In genomic region chr17:77510133-77510796, GRCh38 we compare ENCODE assay signal across 26 cellular contexts.
DNase-seq lines count a peak whose midpoint lies in the region; ATAC-seq, FAIRE-seq and TF ChIP-seq lines count a peak whose summit lies in the region.
"Had no signal": no experiment of that assay in that cellular context is flagged by ENCODE, and none has a peak within 500 bp of the region (broad histone marks: within the 10 kb centered on the region; RNA-seq: fewer than 3 reads in every experiment).

No MANE protein-coding gene starts in this region.

- TF ChIP-seq CTCF in WERI-Rb-1 (IDR thresholded peaks at IDR 0.05; ENCODE audit: low read depth, low read length): no peak
- TF ChIP-seq CTCF in HepG2 (CRISPR knock-in tag; IDR thresholded peaks at IDR 0.05): no peak
- no peak for TF ChIP-seq CTCF in sigmoid colon (IDR thresholded peaks at IDR 0.05)
- no peak for TF ChIP-seq CTCF in brain microvascular endothelial cell (IDR thresholded peaks at IDR 0.05; ENCODE audit: low read depth, low read length, missing control alignments)

- H3K27me3 ChIP-seq in WERI-Rb-1 (ENCODE audit: insufficient read depth, low read depth, severe bottlenecking): no peaks in the 10 kb centered on the region
- no peaks in the 10 kb centered on the region for H3K27me3 ChIP-seq in HepG2 (ENCODE audit: control insufficient read depth in 1 of 2, insufficient read depth in 2 of 2, low read length in 2 of 2)
- no peaks in the 10 kb centered on the region for H3K27me3 ChIP-seq in sigmoid colon
- no peaks in the 10 kb centered on the region for H3K27me3 ChIP-seq in brain microvascular endothelial cell (replicated peaks)

- BruUV-seq in HepG2 (replicated peaks; lab: Mats Ljungman, UMichigan): no TSS peak

- in situ Hi-C loops in HepG2 (cut with HindIII; ENCODE audit: extremely low pct_ligation_motif_present, low pct_unique_long_range_greater_than_20kb) (no loop called here), brain microvascular endothelial cell (cut with HindIII; ENCODE audit: low pct_ligation_motif_present, low sequenced_read_pairs) (no loop called here)

- no peak for TF ChIP-seq RAD21 in HepG2 (CRISPR knock-in tag; IDR thresholded peaks at IDR 0.05)

- H3K4me3 ChIP-seq in WERI-Rb-1 (ENCODE audit: low read depth, low read length): no peak overlapping the region
- no peak overlapping the region; a peak in 1 of 6 replicates for H3K4me3 ChIP-seq in HepG2 (replicated peaks in 1 of 3; ENCODE audit: insufficient read depth in 1 of 3, low read depth in 2 of 3, low read length in 3 of 3)
- no peak overlapping the region for H3K4me3 ChIP-seq in sigmoid colon
- no peak overlapping the region for H3K4me3 ChIP-seq in brain microvascular endothelial cell (ENCODE audit: low read depth, low read length)
- H3K4me3 ChIP-seq: GM23338 had no signal

- intact Hi-C loops in HepG2 (cut with micrococcal nuclease; ENCODE audit: unreplicated experiment): no loop called here
- intact Hi-C loops in sigmoid colon (cut with DNase I): no loop called here
- intact Hi-C loops in activated T-helper 1 cell treated with anti-CD3 and anti-CD28 coated beads, Interleukin-12 subunit alpha, Interleukin-12 subunit beta, Interleukin-2, Interleukin-4 antibody, amounts not matched to agents 30 ng/mL and 10 ng/mL and 1 ng/mL, durations not matched to agents 14 hours and 24 hours and 36 hours (cut with micrococcal nuclease): no loop called here

- no peak overlapping the region for H2AFZ ChIP-seq in HepG2 (ENCODE audit: low read length)
- H2AFZ ChIP-seq: GM23338 had no signal

- 43% methylated on average over 8 of the region's 8 CpGs for WGBS in HepG2 (ENCODE audit: low lambda C conversion rate)
- WGBS in sigmoid colon, 2 donors: 75 to 86% methylated on average over 8 of the region's 8 CpGs

- no peaks in the 10 kb centered on the region for H3K4me1 Mint-ChIP-seq in activated T-cell treated with anti-CD3 and anti-CD28 coated beads, Interleukin-2, amount 50 U/mL, for 24 hours (ENCODE audit: low read depth)
- H3K4me1 Mint-ChIP-seq in activated T-cell treated with anti-CD3 and anti-CD28 coated beads, Interleukin-2, amount 50 U/mL, for 72 hours (ENCODE audit: low read depth): no peaks in the 10 kb centered on the region
- peaks cover 5% of the 10 kb centered on the region for H3K4me1 Mint-ChIP-seq in activated T-helper 1 cell treated with anti-CD3 and anti-CD28 coated beads, Interleukin-12 subunit alpha, Interleukin-12 subunit beta, Interleukin-2, Interleukin-4 antibody, amounts not matched to agents 30 ng/mL and 10 ng/mL and 1 ng/mL, durations not matched to agents 14 hours and 24 hours and 36 hours (ENCODE audit: low read depth)

- no peak for TF ChIP-seq POLR2A in HepG2 (IDR thresholded peaks at IDR 0.05; ENCODE audit: insufficient read depth in 1 of 2, low read depth in 2 of 2, low read length in 2 of 2)
- TF ChIP-seq POLR2A in sigmoid colon (IDR thresholded peaks at IDR 0.05): no peak

- no peaks in the 10 kb centered on the region for H3K79me2 ChIP-seq in HepG2 (ENCODE audit: insufficient read depth, low read length)

- H4K20me1 ChIP-seq in HepG2 (ENCODE audit: insufficient read depth, low read length): no peaks in the 10 kb centered on the region

- CTCF ChIA-PET in HepG2 (lab: Yijun Ruan, JAX; ENCODE audit: low intra/inter-chr PET ratio, low total read pairs): no interaction called here

- POLR2A ChIA-PET in HepG2 (lab: Yijun Ruan, JAX): no interaction called here

- H3K9ac ChIP-seq in HepG2 (ENCODE audit: insufficient read depth, low read depth, low read length): no peak overlapping the region; the same call in 1 of the 2 replicates
- H3K9ac ChIP-seq: KMS-11 had no signal

- H3K27me3 Mint-ChIP-seq in activated T-cell treated with anti-CD3 and anti-CD28 coated beads, Interleukin-2, amount 50 U/mL, for 24 hours: no peaks in the 10 kb centered on the region
- no peaks in the 10 kb centered on the region for H3K27me3 Mint-ChIP-seq in activated T-cell treated with anti-CD3 and anti-CD28 coated beads, Interleukin-2, amount 50 U/mL, for 72 hours (ENCODE audit: low read depth)
- peaks cover 3% of the 10 kb centered on the region for H3K27me3 Mint-ChIP-seq in activated T-helper 1 cell treated with anti-CD3 and anti-CD28 coated beads, Interleukin-12 subunit alpha, Interleukin-12 subunit beta, Interleukin-2, Interleukin-4 antibody, amounts not matched to agents 30 ng/mL and 10 ng/mL and 1 ng/mL, durations not matched to agents 14 hours and 24 hours and 36 hours (ENCODE audit: insufficient read depth)

- H3K27ac Mint-ChIP-seq in activated T-cell treated with anti-CD3 and anti-CD28 coated beads, Interleukin-2, amount 50 U/mL, for 24 hours: no peak overlapping the region
- no peak overlapping the region for H3K27ac Mint-ChIP-seq in activated T-cell treated with anti-CD3 and anti-CD28 coated beads, Interleukin-2, amount 50 U/mL, for 72 hours
- H3K27ac Mint-ChIP-seq in activated T-helper 1 cell treated with anti-CD3 and anti-CD28 coated beads, Interleukin-12 subunit alpha, Interleukin-12 subunit beta, Interleukin-2, Interleukin-4 antibody, amounts not matched to agents 30 ng/mL and 10 ng/mL and 1 ng/mL, durations not matched to agents 14 hours and 24 hours and 36 hours: no peak overlapping the region
- H3K27ac Mint-ChIP-seq: GM23338 had no signal

- no peaks in the 10 kb centered on the region for H3K36me3 ChIP-seq in WERI-Rb-1
- H3K36me3 ChIP-seq in HepG2 (replicated peaks in 1 of 2; ENCODE audit: control insufficient read depth in 1 of 2, insufficient read depth in 2 of 2, low read length in 2 of 2): no peaks in the 10 kb centered on the region
- no peaks in the 10 kb centered on the region for H3K36me3 ChIP-seq in sigmoid colon
- peaks cover 4% of the 10 kb centered on the region for H3K36me3 ChIP-seq in brain microvascular endothelial cell (replicated peaks)

- peaks cover 14% of the 10 kb centered on the region for H3K9me3 ChIP-seq in WERI-Rb-1 (ENCODE audit: severe bottlenecking)
- H3K9me3 ChIP-seq in HepG2 (ENCODE audit: low read length): no peaks in the 10 kb centered on the region
- peaks cover 0 to 4% (median 0%) of the 10 kb centered on the region in 4 donors for H3K9me3 ChIP-seq in sigmoid colon

- TF ChIP-seq EP300 in HepG2 (IDR thresholded peaks at IDR 0.05; ENCODE audit: low read depth in 2 of 2, low read length in 2 of 2): no peak
- TF ChIP-seq EP300 in HepG2 (CRISPR knock-in tag; IDR thresholded peaks at IDR 0.05; ENCODE audit: borderline replicate concordance): no peak
- TF ChIP-seq EP300 in sigmoid colon (IDR thresholded peaks at IDR 0.05): no peak

- peaks cover 10% of the 10 kb centered on the region for H3K9me3 Mint-ChIP-seq in activated T-cell treated with anti-CD3 and anti-CD28 coated beads, Interleukin-2, amount 50 U/mL, for 24 hours
- H3K9me3 Mint-ChIP-seq in activated T-cell treated with anti-CD3 and anti-CD28 coated beads, Interleukin-2, amount 50 U/mL, for 72 hours: peaks cover 2 to 3% of the 10 kb centered on the region in 2 donors
- peaks cover 14% of the 10 kb centered on the region for H3K9me3 Mint-ChIP-seq in activated T-helper 1 cell treated with anti-CD3 and anti-CD28 coated beads, Interleukin-12 subunit alpha, Interleukin-12 subunit beta, Interleukin-2, Interleukin-4 antibody, amounts not matched to agents 30 ng/mL and 10 ng/mL and 1 ng/mL, durations not matched to agents 14 hours and 24 hours and 36 hours

- H3K4me1 ChIP-seq in HepG2 (ENCODE audit: insufficient read depth, low read length) (peaks cover 72% of the 10 kb centered on the region), sigmoid colon (no peaks in the 10 kb centered on the region)

- H3K4me2 ChIP-seq in HepG2 (ENCODE audit: low read depth, low read length): peak overlapping the region; percentile 60
- H3K4me2 ChIP-seq: GM23338, KMS-11 had no signal

- no peak for FAIRE-seq in HepG2 (lab: Jason Lieb, UNC)
- FAIRE-seq: D721Med had no signal

- no peak overlapping the region for H3K4me3 Mint-ChIP-seq in activated T-cell treated with anti-CD3 and anti-CD28 coated beads, Interleukin-2, amount 50 U/mL, for 24 hours
- H3K4me3 Mint-ChIP-seq in activated T-cell treated with anti-CD3 and anti-CD28 coated beads, Interleukin-2, amount 50 U/mL, for 72 hours: no peak overlapping the region
- no peak overlapping the region for H3K4me3 Mint-ChIP-seq in activated T-helper 1 cell treated with anti-CD3 and anti-CD28 coated beads, Interleukin-12 subunit alpha, Interleukin-12 subunit beta, Interleukin-2, Interleukin-4 antibody, amounts not matched to agents 30 ng/mL and 10 ng/mL and 1 ng/mL, durations not matched to agents 14 hours and 24 hours and 36 hours
- H3K4me3 Mint-ChIP-seq: GM23338 had no signal

- H3K27ac ChIP-seq in WERI-Rb-1 (no peak overlapping the region), HepG2 (ENCODE audit: extremely low read length, insufficient read depth, low read length) (no peak overlapping the region), sigmoid colon (no peak overlapping the region), brain microvascular endothelial cell (no peak overlapping the region)
- H3K27ac ChIP-seq: C4-2B, KMS-11 had no signal

- ATAC-seq in activated T-cell treated with anti-CD3 and anti-CD28 coated beads, Interleukin-2, amount 50 U/mL, for 72 hours (replicated peaks in 1 of 2): no peak
- no peak for ATAC-seq in HepG2
- ATAC-seq: GM23338, HCT116, Panc1 had no signal

- DNase-seq in activated T-cell treated with anti-CD3 and anti-CD28 coated beads, Interleukin-2, amount 50 U/mL, for 24 hours: peak; percentile 7
- DNase-seq in activated T-cell treated with anti-CD3 and anti-CD28 coated beads, Interleukin-2, amount 50 U/mL, for 72 hours: no peak
- DNase-seq in WERI-Rb-1: peak; percentile 3
- no peak for DNase-seq in HepG2 (ENCODE audit: low spot score)
- DNase-seq in sigmoid colon: peak; percentile 45
- DNase-seq in nucleus accumbens (lab: John Stamatoyannopoulos, UW): no peak
- no peak for DNase-seq in brain microvascular endothelial cell
- no peak for DNase-seq in activated T-helper 1 cell treated with anti-CD3 and anti-CD28 coated beads, Interleukin-12 subunit alpha, Interleukin-12 subunit beta, Interleukin-2, Interleukin-4 antibody, amounts not matched to agents 30 ng/mL and 10 ng/mL and 1 ng/mL, durations not matched to agents 14 hours and 24 hours and 36 hours (ENCODE audit: low spot score)
- DNase-seq: DMS53; EL; GF-D8; IMR-90; NCI-H1105; NCI-H146; NCI-H2029 treated with DMSO at 0.1 percent for 48 hours; NCI-H226; NCI-H510A treated with DMSO at 0.1 percent for 48 hours; NCI-H748 treated with DMSO at 0.1 percent for 48 hours; NK-92 treated with Interleukin-12 subunit alpha and Interleukin-12 subunit beta, amount 100 ng/mL, for 24 hours; SIG-M5 had no signal

- no peaks in the 10 kb centered on the region for H3K36me3 Mint-ChIP-seq in activated T-cell treated with anti-CD3 and anti-CD28 coated beads, Interleukin-2, amount 50 U/mL, for 24 hours (ENCODE audit: low read depth)
- H3K36me3 Mint-ChIP-seq in activated T-cell treated with anti-CD3 and anti-CD28 coated beads, Interleukin-2, amount 50 U/mL, for 72 hours (ENCODE audit: insufficient read depth in 2 of 2): peaks cover 0 to 10% of the 10 kb centered on the region in 2 donors
- H3K36me3 Mint-ChIP-seq in activated T-helper 1 cell treated with anti-CD3 and anti-CD28 coated beads, Interleukin-12 subunit alpha, Interleukin-12 subunit beta, Interleukin-2, Interleukin-4 antibody, amounts not matched to agents 30 ng/mL and 10 ng/mL and 1 ng/mL, durations not matched to agents 14 hours and 24 hours and 36 hours (ENCODE audit: low read depth): peaks cover 4% of the 10 kb centered on the region

TF ChIP-seq in HepG2, 621 proteins besides CTCF, POLR2A, EP300 and RAD21 (continues in another document):
- no peak for TF ChIP-seq ZC3H13 (CRISPR knock-in tag; IDR thresholded peaks at IDR 0.05)

Comparison
In these comparisons a context has a peak if more than half of its experiments do, and no peak if none do; other contexts are left out.
1. DNase-seq: peak in activated T-cell treated with anti-CD3 and anti-CD28 coated beads, Interleukin-2, amount 50 U/mL, for 24 hours (single experiment), WERI-Rb-1 (single experiment) and sigmoid colon (single experiment); none in activated T-cell treated with anti-CD3 and anti-CD28 coated beads, Interleukin-2, amount 50 U/mL, for 72 hours (0 of 2), HepG2 (single experiment), nucleus accumbens (0 of 56), brain microvascular endothelial cell (single experiment) and activated T-helper 1 cell treated with anti-CD3 and anti-CD28 coated beads, Interleukin-12 subunit alpha, Interleukin-12 subunit beta, Interleukin-2, Interleukin-4 antibody, amounts not matched to agents 30 ng/mL and 10 ng/mL and 1 ng/mL, durations not matched to agents 14 hours and 24 hours and 36 hours (single experiment).